ENCODE assay signal across 13 cellular contexts in the genomic region with DNA sequence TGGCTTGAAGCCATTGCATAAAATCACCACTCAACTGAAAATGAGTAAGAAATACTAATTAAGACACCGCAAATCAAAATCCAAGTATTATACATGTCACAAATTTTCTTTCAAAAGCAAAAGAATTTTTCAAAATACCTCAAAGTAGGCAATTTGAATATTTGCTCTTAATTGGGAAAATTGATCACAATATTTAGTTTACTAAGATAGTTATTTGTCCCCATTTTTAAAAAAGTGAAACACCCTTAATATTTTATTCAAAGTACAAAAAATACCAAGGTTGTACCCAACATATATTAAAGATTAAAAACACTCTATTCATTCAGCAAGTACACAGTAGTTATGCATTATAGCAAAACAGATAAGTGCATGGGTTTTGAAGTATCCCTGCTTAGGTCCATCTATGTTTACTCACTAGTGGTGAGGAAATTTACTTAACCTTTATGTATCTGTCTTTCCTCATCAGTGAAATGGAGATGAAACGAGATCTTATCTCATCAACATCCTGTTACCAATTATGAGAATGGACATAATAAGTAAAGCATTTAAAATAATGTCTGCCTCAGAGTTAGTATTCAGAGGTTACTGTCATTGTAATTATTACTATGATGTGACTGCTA. TPM values are rescaled to one million over a fixed set of nuclear protein-coding genes. Genes with fewer than 3 reads are reported as not detected.
DNase-seq lines count a peak whose midpoint lies in the region; ATAC-seq lines count a peak whose summit lies in the region.
"Had no signal": no experiment of that assay in that cellular context is flagged by ENCODE, and none has a peak within 500 bp of the region (broad histone marks: within the 10 kb centered on the region; RNA-seq: fewer than 3 reads in every experiment).

No MANE protein-coding gene starts in this region.

- DNase-seq in DMS53 treated with DMSO at 0.1 percent for 48 hours (lab: John Stamatoyannopoulos, UW; ENCODE audit: unreplicated experiment), result peak; percentile 82
- peak; percentile 51 for DNase-seq in NCI-H69 (lab: John Stamatoyannopoulos, UW)
- no peak for DNase-seq in epithelial cell of prostate (ENCODE audit: low read depth, low spot score)
- no peak for DNase-seq in NCI-H2107 (lab: John Stamatoyannopoulos, UW)
- DNase-seq in activated T-cell treated with anti-CD3 and anti-CD28 coated beads for 4 hours, result no peak
- DNase-seq in H4 (ENCODE audit: low spot score), result no peak
- DNase-seq: activated effector memory CD4-positive, alpha-beta T cell treated with Interleukin-2 at 50 U/mL for 16 hours; COR-L47; Karpas-422 had no signal

- H3K27ac ChIP-seq in epithelial cell of prostate, result peak overlapping the region; percentile 42
- H3K27ac ChIP-seq: ascending aorta had no signal

- ATAC-seq in GM21619 (IDR thresholded peaks at IDR 0.05; ENCODE audit: unreplicated experiment) (peak; percentile 61), GM19023 (IDR thresholded peaks at IDR 0.05; ENCODE audit: unreplicated experiment) (no peak)
- ATAC-seq: Panc1 had no signal

RNA-seq across cellular contexts. Expression of gene VPS54, which starts 35.1 kb away (rescaled TPM):
- 14.1 and 14.6 TPM in 2 replicates for total RNA-seq in H4 (2014; rRNA removed; shearing (Covaris generic))

Comparison
In these comparisons a context has a peak if more than half of its experiments do, and no peak if none do; other contexts are left out.
1. DNase-seq: peak in DMS53 treated with DMSO at 0.1 percent for 48 hours (single experiment) and NCI-H69 (single experiment); none in epithelial cell of prostate (single experiment), NCI-H2107 (single experiment), activated T-cell treated with anti-CD3 and anti-CD28 coated beads for 4 hours (single experiment) and H4 (single experiment).